Comparison of ENCODE assay signal across 1 cellular context in genomic region chr17:80257716-80258213, GRCh38.
TF ChIP-seq lines count a peak whose summit lies in the region.

No MANE protein-coding gene starts in this region.

TF ChIP-seq in HepG2, 621 proteins besides CTCF, POLR2A, EP300 and RAD21:
- TF ChIP-seq HMGA1 (CRISPR knock-in tag; conservative IDR thresholded peaks at IDR 0.05), result no peak
- no peak for TF ChIP-seq ZNF660 (CRISPR knock-in tag; IDR thresholded peaks at IDR 0.05; ENCODE audit: borderline replicate concordance, low read depth)
- no peak for TF ChIP-seq GZF1 (CRISPR knock-in tag; IDR thresholded peaks at IDR 0.05)
- TF ChIP-seq ZSCAN30 (CRISPR knock-in tag; IDR thresholded peaks at IDR 0.05), result no peak
- TF ChIP-seq EED (CRISPR knock-in tag; IDR thresholded peaks at IDR 0.05), result no peak
- no peak for TF ChIP-seq MBD4 (IDR thresholded peaks at IDR 0.05; ENCODE audit: borderline replicate concordance, low read length)
- no peak for TF ChIP-seq ZNF768 (CRISPR knock-in tag; IDR thresholded peaks at IDR 0.05)
- no peak for TF ChIP-seq MAFK (conservative IDR thresholded peaks at IDR 0.05 in 1 of 2, IDR thresholded peaks at IDR 0.05 in 1 of 2; ENCODE audit: low read length in 2 of 2)
- no peak for TF ChIP-seq CBX5 (CRISPR knock-in tag; IDR thresholded peaks at IDR 0.05; ENCODE audit: borderline replicate concordance)
- no peak for TF ChIP-seq KMT2A (CRISPR knock-in tag; IDR thresholded peaks at IDR 0.05)
- TF ChIP-seq ZNF407 (CRISPR knock-in tag; IDR thresholded peaks at IDR 0.05; ENCODE audit: not compliant biosample characterization), result no peak
- no peak for TF ChIP-seq NFE2L1 (CRISPR knock-in tag; IDR thresholded peaks at IDR 0.05; ENCODE audit: borderline replicate concordance)
TF ChIP-seq in HepG2: peak in this region for 0.
